ENCODE assay signal across 1 cellular context in the genomic region with DNA sequence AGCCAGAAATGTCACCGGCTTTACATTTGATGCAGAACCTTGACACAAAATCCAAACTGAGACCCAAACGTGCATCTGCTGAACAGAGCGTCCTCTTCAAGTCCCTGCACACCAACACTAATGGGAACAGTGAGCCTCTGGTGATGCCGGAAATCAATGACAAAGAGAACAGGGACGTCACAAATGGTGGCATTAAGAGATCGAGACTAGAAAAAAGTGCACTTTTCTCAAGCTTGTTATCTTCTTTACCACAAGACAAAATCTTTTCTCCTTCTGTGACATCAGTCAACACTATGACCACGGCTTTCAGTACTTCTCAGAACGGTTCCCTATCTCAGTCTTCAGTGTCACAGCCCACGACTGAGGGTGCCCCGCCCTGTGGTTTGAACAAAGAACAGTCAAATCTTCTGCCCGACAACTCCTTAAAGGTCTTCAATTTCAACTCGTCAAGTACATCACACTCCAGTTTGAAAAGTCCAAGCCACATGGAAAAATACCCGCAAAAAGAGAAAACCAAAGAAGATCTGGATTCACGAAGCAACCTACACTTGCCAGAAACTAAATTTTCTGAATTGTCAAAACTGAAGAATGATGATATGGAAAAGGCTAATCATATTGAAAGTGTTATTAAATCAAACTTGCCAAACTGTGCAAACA.
TF ChIP-seq lines count a peak whose summit lies in the region.

No MANE protein-coding gene starts in this region.

TF ChIP-seq in K562, 482 proteins besides CTCF, POLR2A, EP300 and RAD21 (continued from another document and continues in another):
- TF ChIP-seq, protein P1, sequence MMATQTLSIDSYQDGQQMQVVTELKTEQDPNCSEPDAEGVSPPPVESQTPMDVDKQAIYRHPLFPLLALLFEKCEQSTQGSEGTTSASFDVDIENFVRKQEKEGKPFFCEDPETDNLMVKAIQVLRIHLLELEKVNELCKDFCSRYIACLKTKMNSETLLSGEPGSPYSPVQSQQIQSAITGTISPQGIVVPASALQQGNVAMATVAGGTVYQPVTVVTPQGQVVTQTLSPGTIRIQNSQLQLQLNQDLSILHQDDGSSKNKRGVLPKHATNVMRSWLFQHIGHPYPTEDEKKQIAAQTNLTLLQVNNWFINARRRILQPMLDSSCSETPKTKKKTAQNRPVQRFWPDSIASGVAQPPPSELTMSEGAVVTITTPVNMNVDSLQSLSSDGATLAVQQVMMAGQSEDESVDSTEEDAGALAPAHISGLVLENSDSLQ (IDR thresholded peaks at IDR 0.05) = peak; percentile 67
- TF ChIP-seq, protein P2, sequence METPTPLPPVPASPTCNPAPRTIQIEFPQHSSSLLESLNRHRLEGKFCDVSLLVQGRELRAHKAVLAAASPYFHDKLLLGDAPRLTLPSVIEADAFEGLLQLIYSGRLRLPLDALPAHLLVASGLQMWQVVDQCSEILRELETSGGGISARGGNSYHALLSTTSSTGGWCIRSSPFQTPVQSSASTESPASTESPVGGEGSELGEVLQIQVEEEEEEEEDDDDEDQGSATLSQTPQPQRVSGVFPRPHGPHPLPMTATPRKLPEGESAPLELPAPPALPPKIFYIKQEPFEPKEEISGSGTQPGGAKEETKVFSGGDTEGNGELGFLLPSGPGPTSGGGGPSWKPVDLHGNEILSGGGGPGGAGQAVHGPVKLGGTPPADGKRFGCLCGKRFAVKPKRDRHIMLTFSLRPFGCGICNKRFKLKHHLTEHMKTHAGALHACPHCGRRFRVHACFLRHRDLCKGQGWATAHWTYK (CRISPR knock-in tag; IDR thresholded peaks at IDR 0.05) = peak; percentile 23; the same call in 1 of the 2 replicates
- TF ChIP-seq ZNF695 (CRISPR knock-in tag; IDR thresholded peaks at IDR 0.05) (no peak), ATF7 (IDR thresholded peaks at IDR 0.05) (peak; percentile 75), PRMT5 (CRISPR knock-in tag; IDR thresholded peaks at IDR 0.05) (no peak), BCOR (IDR thresholded peaks at IDR 0.05) (peak; percentile 90), LARP7 (IDR thresholded peaks at IDR 0.05) (no peak), ZNF408 (CRISPR knock-in tag; IDR thresholded peaks at IDR 0.05; ENCODE audit: low read depth) (no peak), MAFF (IDR thresholded peaks at IDR 0.05; ENCODE audit: low read length) (peak; percentile 39; the same call in 1 of the 2 replicates), ZNF224 (CRISPR knock-in tag; IDR thresholded peaks at IDR 0.05) (no peak), ZKSCAN8 (CRISPR knock-in tag; IDR thresholded peaks at IDR 0.05) (0 out of 2 replicates have a peak, but pooled peaks have one; percentile 27), TCF7L2 (IDR thresholded peaks at IDR 0.05; ENCODE audit: low read depth, low read length) (no peak), BCL6 (CRISPR knock-in tag; IDR thresholded peaks at IDR 0.05) (peak; percentile 23; the same call in 1 of the 2 replicates), FOSL1 (tag; conservative IDR thresholded peaks at IDR 0.05) (peak; percentile 72), CC2D1A (IDR thresholded peaks at IDR 0.05) (peak; percentile 89; the same call in 1 of the 2 replicates), GTF2E2 (tag; IDR thresholded peaks at IDR 0.05) (no peak), MTA2 (IDR thresholded peaks at IDR 0.05; ENCODE audit: low read depth) (peak; percentile 93), SMAD1 (IDR thresholded peaks at IDR 0.05; ENCODE audit: low read depth, low read length, partially characterized antibody) (peak; percentile 34), NR2F6 (CRISPR knock-in tag; IDR thresholded peaks at IDR 0.05) (no peak), CCNT2 (IDR thresholded peaks at IDR 0.05; ENCODE audit: borderline replicate concordance, extremely low read depth, insufficient read length, low read depth, low read length) (peak; percentile 79), JUND (IDR thresholded peaks at IDR 0.05; ENCODE audit: borderline replicate concordance, low read depth, low read length) (peak; percentile 83), JUND (tag; IDR thresholded peaks at IDR 0.05; ENCODE audit: borderline replicate concordance, low read depth, low read length) (peak; percentile 78; the same call in 1 of the 3 replicates), CREM (IDR thresholded peaks at IDR 0.05; ENCODE audit: low read depth) (peak; percentile 86), SOX6 (IDR thresholded peaks at IDR 0.05) (peak; percentile 96), FOXK2 (conservative IDR thresholded peaks at IDR 0.05 in 1 of 2, IDR thresholded peaks at IDR 0.05 in 1 of 2; ENCODE audit: low read depth in 2 of 2) (peak in 1 of 2 experiments; percentile 26; a peak in 1 of 4 replicates), CREBBP (IDR thresholded peaks at IDR 0.05; ENCODE audit: low read depth, low read length) (no peak), HNRNPUL1 (IDR thresholded peaks at IDR 0.05; ENCODE audit: low read length) (no peak), FOXJ2 (tag; IDR thresholded peaks at IDR 0.05) (peak; percentile 55; the same call in 1 of the 2 replicates), ZNF583 (CRISPR knock-in tag; IDR thresholded peaks at IDR 0.05) (no peak), SLC30A9 (CRISPR knock-in tag; IDR thresholded peaks at IDR 0.05) (no peak), CREB1 (IDR thresholded peaks at IDR 0.05) (peak; percentile 73), CREB1 (CRISPR knock-in tag; IDR thresholded peaks at IDR 0.05) (0 out of 2 replicates have a peak, but pooled peaks have one; percentile 47), SMAD4 (CRISPR knock-in tag; conservative IDR thresholded peaks at IDR 0.05) (peak; percentile 89), NFYB (IDR thresholded peaks at IDR 0.05; ENCODE audit: extremely low read depth, insufficient read length) (no peak), ESRRA (IDR thresholded peaks at IDR 0.05; ENCODE audit: borderline replicate concordance, low read depth) (peak; percentile 86; the same call in 1 of the 2 replicates), TRIM24 (IDR thresholded peaks at IDR 0.05) (peak; percentile 73 to 81; a peak in 3 of 4 replicates), MYC (IDR thresholded peaks at IDR 0.05; ENCODE audit: low read depth, low read length) (peak; percentile 36; the same call in 1 of the 2 replicates), MYC (CRISPR knock-in tag; IDR thresholded peaks at IDR 0.05; ENCODE audit: borderline replicate concordance, low read depth) (no peak), MCM5 (IDR thresholded peaks at IDR 0.05; ENCODE audit: low read depth) (no peak), RUNX1 (IDR thresholded peaks at IDR 0.05; ENCODE audit: low read depth) (peak; percentile 89; the same call in 1 of the 2 replicates), FOXM1 (IDR thresholded peaks at IDR 0.05; ENCODE audit: low read depth) (peak; percentile 89), FOXM1 (CRISPR knock-in tag; IDR thresholded peaks at IDR 0.05; ENCODE audit: low read depth) (no peak), NCOR1 (IDR thresholded peaks at IDR 0.05) (peak; percentile 94), ZNF444 (CRISPR knock-in tag; IDR thresholded peaks at IDR 0.05) (no peak), PML (IDR thresholded peaks at IDR 0.05; ENCODE audit: low read length) (peak; percentile 97)
- TF ChIP-seq, protein P3, sequence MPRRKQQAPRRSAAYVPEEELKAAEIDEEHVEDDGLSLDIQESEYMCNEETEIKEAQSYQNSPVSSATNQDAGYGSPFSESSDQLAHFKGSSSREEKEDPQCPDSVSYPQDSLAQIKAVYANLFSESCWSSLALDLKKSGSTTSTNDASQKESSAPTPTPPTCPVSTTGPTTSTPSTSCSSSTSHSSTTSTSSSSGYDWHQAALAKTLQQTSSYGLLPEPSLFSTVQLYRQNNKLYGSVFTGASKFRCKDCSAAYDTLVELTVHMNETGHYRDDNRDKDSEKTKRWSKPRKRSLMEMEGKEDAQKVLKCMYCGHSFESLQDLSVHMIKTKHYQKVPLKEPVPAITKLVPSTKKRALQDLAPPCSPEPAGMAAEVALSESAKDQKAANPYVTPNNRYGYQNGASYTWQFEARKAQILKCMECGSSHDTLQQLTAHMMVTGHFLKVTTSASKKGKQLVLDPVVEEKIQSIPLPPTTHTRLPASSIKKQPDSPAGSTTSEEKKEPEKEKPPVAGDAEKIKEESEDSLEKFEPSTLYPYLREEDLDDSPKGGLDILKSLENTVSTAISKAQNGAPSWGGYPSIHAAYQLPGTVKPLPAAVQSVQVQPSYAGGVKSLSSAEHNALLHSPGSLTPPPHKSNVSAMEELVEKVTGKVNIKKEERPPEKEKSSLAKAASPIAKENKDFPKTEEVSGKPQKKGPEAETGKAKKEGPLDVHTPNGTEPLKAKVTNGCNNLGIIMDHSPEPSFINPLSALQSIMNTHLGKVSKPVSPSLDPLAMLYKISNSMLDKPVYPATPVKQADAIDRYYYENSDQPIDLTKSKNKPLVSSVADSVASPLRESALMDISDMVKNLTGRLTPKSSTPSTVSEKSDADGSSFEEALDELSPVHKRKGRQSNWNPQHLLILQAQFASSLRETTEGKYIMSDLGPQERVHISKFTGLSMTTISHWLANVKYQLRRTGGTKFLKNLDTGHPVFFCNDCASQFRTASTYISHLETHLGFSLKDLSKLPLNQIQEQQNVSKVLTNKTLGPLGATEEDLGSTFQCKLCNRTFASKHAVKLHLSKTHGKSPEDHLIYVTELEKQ (CRISPR knock-in tag; IDR thresholded peaks at IDR 0.05) = no peak
- TF ChIP-seq, protein P4, sequence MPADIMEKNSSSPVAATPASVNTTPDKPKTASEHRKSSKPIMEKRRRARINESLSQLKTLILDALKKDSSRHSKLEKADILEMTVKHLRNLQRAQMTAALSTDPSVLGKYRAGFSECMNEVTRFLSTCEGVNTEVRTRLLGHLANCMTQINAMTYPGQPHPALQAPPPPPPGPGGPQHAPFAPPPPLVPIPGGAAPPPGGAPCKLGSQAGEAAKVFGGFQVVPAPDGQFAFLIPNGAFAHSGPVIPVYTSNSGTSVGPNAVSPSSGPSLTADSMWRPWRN (IDR thresholded peaks at IDR 0.05; ENCODE audit: low read depth) = peak; percentile 89
- TF ChIP-seq, protein P5, sequence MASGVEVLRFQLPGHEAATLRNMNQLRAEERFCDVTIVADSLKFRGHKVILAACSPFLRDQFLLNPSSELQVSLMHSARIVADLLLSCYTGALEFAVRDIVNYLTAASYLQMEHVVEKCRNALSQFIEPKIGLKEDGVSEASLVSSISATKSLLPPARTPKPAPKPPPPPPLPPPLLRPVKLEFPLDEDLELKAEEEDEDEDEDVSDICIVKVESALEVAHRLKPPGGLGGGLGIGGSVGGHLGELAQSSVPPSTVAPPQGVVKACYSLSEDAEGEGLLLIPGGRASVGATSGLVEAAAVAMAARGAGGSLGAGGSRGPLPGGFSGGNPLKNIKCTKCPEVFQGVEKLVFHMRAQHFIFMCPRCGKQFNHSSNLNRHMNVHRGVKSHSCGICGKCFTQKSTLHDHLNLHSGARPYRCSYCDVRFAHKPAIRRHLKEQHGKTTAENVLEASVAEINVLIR (CRISPR knock-in tag; IDR thresholded peaks at IDR 0.05) = peak; percentile 46; the same call in 1 of the 2 replicates
- TF ChIP-seq, protein P6, sequence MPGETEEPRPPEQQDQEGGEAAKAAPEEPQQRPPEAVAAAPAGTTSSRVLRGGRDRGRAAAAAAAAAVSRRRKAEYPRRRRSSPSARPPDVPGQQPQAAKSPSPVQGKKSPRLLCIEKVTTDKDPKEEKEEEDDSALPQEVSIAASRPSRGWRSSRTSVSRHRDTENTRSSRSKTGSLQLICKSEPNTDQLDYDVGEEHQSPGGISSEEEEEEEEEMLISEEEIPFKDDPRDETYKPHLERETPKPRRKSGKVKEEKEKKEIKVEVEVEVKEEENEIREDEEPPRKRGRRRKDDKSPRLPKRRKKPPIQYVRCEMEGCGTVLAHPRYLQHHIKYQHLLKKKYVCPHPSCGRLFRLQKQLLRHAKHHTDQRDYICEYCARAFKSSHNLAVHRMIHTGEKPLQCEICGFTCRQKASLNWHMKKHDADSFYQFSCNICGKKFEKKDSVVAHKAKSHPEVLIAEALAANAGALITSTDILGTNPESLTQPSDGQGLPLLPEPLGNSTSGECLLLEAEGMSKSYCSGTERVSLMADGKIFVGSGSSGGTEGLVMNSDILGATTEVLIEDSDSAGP (CRISPR knock-in tag; IDR thresholded peaks at IDR 0.05) = no peak
- TF ChIP-seq, protein P7, sequence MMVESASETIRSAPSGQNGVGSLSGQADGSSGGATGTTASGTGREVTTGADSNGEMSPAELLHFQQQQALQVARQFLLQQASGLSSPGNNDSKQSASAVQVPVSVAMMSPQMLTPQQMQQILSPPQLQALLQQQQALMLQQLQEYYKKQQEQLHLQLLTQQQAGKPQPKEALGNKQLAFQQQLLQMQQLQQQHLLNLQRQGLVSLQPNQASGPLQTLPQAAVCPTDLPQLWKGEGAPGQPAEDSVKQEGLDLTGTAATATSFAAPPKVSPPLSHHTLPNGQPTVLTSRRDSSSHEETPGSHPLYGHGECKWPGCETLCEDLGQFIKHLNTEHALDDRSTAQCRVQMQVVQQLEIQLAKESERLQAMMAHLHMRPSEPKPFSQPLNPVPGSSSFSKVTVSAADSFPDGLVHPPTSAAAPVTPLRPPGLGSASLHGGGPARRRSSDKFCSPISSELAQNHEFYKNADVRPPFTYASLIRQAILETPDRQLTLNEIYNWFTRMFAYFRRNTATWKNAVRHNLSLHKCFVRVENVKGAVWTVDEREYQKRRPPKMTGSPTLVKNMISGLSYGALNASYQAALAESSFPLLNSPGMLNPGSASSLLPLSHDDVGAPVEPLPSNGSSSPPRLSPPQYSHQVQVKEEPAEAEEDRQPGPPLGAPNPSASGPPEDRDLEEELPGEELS (CRISPR knock-in tag; IDR thresholded peaks at IDR 0.05; ENCODE audit: borderline replicate concordance) = no peak
- TF ChIP-seq, protein P8, sequence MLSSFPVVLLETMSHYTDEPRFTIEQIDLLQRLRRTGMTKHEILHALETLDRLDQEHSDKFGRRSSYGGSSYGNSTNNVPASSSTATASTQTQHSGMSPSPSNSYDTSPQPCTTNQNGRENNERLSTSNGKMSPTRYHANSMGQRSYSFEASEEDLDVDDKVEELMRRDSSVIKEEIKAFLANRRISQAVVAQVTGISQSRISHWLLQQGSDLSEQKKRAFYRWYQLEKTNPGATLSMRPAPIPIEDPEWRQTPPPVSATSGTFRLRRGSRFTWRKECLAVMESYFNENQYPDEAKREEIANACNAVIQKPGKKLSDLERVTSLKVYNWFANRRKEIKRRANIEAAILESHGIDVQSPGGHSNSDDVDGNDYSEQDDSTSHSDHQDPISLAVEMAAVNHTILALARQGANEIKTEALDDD (IDR thresholded peaks at IDR 0.05) = peak; percentile 54; the same call in 1 of the 2 replicates
- TF ChIP-seq, protein P9, sequence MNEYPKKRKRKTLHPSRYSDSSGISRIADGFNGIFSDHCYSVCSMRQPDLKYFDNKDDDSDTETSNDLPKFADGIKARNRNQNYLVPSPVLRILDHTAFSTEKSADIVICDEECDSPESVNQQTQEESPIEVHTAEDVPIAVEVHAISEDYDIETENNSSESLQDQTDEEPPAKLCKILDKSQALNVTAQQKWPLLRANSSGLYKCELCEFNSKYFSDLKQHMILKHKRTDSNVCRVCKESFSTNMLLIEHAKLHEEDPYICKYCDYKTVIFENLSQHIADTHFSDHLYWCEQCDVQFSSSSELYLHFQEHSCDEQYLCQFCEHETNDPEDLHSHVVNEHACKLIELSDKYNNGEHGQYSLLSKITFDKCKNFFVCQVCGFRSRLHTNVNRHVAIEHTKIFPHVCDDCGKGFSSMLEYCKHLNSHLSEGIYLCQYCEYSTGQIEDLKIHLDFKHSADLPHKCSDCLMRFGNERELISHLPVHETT (CRISPR knock-in tag; conservative IDR thresholded peaks at IDR 0.05 in 1 of 2, IDR thresholded peaks at IDR 0.05 in 1 of 2) = peak in 1 of 2 experiments; percentile 69; a peak in 1 of 4 replicates
- TF ChIP-seq, protein P10, sequence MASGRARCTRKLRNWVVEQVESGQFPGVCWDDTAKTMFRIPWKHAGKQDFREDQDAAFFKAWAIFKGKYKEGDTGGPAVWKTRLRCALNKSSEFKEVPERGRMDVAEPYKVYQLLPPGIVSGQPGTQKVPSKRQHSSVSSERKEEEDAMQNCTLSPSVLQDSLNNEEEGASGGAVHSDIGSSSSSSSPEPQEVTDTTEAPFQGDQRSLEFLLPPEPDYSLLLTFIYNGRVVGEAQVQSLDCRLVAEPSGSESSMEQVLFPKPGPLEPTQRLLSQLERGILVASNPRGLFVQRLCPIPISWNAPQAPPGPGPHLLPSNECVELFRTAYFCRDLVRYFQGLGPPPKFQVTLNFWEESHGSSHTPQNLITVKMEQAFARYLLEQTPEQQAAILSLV (tag; IDR thresholded peaks at IDR 0.05) = no peak
